ENCODE assay signal across 20 cellular contexts in the genomic region with DNA sequence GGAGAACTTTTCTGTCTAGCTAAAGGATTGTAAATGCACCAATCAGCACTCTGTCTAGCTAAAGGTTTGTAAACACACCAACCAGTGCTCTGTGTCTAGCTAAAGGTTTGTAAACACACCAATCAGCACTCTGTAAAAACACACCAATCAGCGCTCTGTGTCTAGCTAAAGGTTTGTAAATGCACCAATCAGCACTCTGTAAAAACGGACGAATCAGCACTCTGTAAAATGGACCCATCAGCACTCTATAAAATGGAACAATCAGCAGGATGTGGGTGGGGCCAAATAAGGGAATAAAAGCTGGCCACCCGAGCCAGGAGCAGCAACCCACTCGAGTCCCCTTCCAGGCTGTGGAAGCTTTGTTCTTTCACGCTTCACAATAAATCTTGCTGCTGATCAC. TPM values are rescaled to one million over a fixed set of nuclear protein-coding genes. Genes with fewer than 3 reads are reported as not detected.
"Had no signal": no experiment of that assay in that cellular context is flagged by ENCODE, and none has a peak within 500 bp of the region (broad histone marks: within the 10 kb centered on the region; RNA-seq: fewer than 3 reads in every experiment).

No MANE protein-coding gene starts in this region.

RNA-seq across cellular contexts. Expression of a gene that starts 8.2 kb away (rescaled TPM):
- total RNA-seq: ascending aorta, chondrocyte had no signal
- polyA plus RNA-seq: aorta had no signal

RNA-seq across cellular contexts. Expression of a gene that starts 8.3 kb away (rescaled TPM):
- total RNA-seq: activated naive CD4-positive, alpha-beta T cell treated with anti-CD3 and anti-CD28 coated beads for 36 hours; activated naive CD4-positive, alpha-beta T cell treated with anti-CD3 and anti-CD28 coated beads, Interleukin-2, amount 50 U/mL, for 72 hours; activated naive CD8-positive, alpha-beta T cell treated with anti-CD3 and anti-CD28 coated beads for 36 hours; activated naive CD8-positive, alpha-beta T cell treated with anti-CD3 and anti-CD28 coated beads, Interleukin-2, amount 10 ng/mL, durations not matched to agents 7 days and 5 days; activated T-cell treated with anti-CD3 and anti-CD28 coated beads, Interleukin-2, amount 50 U/mL, for 4 hours; activated T-cell treated with anti-CD3 and anti-CD28 coated beads, Interleukin-2, amount 50 U/mL, for 72 hours; activated T-helper 1 cell treated with anti-CD3 and anti-CD28 coated beads, Interleukin-12 subunit alpha, Interleukin-12 subunit beta, Interleukin-2, Interleukin-4 antibody, amounts not matched to agents 30 ng/mL and 10 ng/mL and 1 ng/mL, durations not matched to agents 14 hours and 24 hours and 36 hours; activated T-helper 17 cell treated with anti-CD3 and anti-CD28 coated beads, Interleukin-2, amount 50 U/mL, for 72 hours; activated T-helper 2 cell treated with anti-CD3 and anti-CD28 coated beads, Interferon-gamma antibody, Interleukin-2, Interleukin-4, amounts not matched to agents 10 μg/mL and 5 μg/mL and 100 μg/mL, durations not matched to agents 14 hours and 24 hours and 36 hours; adrenal gland; aorta; ascending aorta; astrocyte; body of pancreas; breast epithelium; bronchial epithelial cell; cardiac septum; chondrocyte had no signal
- polyA plus RNA-seq: adipose tissue, adrenal gland, aorta, cardiac muscle cell had no signal
